In the genomic region with DNA sequence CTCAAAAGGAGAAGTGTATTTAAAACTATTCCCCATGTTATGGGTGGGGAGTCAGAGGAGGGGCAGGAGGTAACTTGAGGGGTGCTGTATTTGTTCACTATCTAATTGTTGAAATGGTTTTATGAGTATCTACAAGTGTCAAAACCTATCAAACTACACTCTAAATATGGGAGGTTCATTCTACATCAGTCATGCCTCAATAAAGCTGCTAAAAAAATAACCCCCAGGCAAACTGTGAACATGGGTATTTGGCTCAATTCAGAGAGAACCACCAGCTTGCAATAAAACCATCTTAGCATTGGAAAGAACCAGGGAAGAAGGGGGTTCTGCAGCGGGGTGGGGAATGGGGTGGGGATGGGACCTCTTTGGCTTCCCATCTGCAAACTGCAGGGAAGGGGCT, we compare ENCODE assay signal across 2 cellular contexts.
TF ChIP-seq lines count a peak whose summit lies in the region.

No MANE protein-coding gene starts in this region.

TF ChIP-seq in H1, 55 proteins besides CTCF, POLR2A, EP300 and RAD21:
- no peak for TF ChIP-seq CBX8 (IDR thresholded peaks at IDR 0.05; ENCODE audit: borderline replicate concordance, low read depth, low read length)
- no peak for TF ChIP-seq EZH2 (IDR thresholded peaks at IDR 0.05; ENCODE audit: low read depth, low read length, severe bottlenecking)
- no peak for TF ChIP-seq SIX5 (IDR thresholded peaks at IDR 0.05; ENCODE audit: low read depth, low read length)
- no peak for TF ChIP-seq BCL11A (IDR thresholded peaks at IDR 0.05; ENCODE audit: low read depth in 2 of 2, low read length in 2 of 2)
- no peak for TF ChIP-seq ASH2L (IDR thresholded peaks at IDR 0.05; ENCODE audit: low read length)
- TF ChIP-seq, protein P1, sequence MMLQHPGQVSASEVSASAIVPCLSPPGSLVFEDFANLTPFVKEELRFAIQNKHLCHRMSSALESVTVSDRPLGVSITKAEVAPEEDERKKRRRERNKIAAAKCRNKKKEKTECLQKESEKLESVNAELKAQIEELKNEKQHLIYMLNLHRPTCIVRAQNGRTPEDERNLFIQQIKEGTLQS (IDR thresholded peaks at IDR 0.05; ENCODE audit: insufficient read depth, low read depth, low read length) = no peak
- no peak for TF ChIP-seq SP1 (IDR thresholded peaks at IDR 0.05; ENCODE audit: low read depth, low read length)
- TF ChIP-seq TAF7 (optimal IDR thresholded peaks at IDR 0.05; ENCODE audit: borderline replicate concordance, low read depth, low read length) = no peak
- TF ChIP-seq NANOG (IDR thresholded peaks at IDR 0.05; ENCODE audit: insufficient read depth, low read depth, low read length, poor library complexity, severe bottlenecking) = no peak
- no peak for TF ChIP-seq CTBP2 (IDR thresholded peaks at IDR 0.05; ENCODE audit: borderline replicate concordance, insufficient read depth, insufficient read length, low read length)
- TF ChIP-seq CREB1 (IDR thresholded peaks at IDR 0.05) = no peak
- no peak for TF ChIP-seq RNF2 (IDR thresholded peaks at IDR 0.05; ENCODE audit: borderline replicate concordance, low read depth, low read length, missing control alignments, poor library complexity, severe bottlenecking)
- no peak for TF ChIP-seq GABPA (IDR thresholded peaks at IDR 0.05; ENCODE audit: borderline replicate concordance, insufficient read depth, low read length)
- no peak for TF ChIP-seq EGR1 (IDR thresholded peaks at IDR 0.05; ENCODE audit: borderline replicate concordance, low read depth, low read length)
- no peak for TF ChIP-seq SRF (IDR thresholded peaks at IDR 0.05; ENCODE audit: low read depth, low read length)
- TF ChIP-seq, protein P2, sequence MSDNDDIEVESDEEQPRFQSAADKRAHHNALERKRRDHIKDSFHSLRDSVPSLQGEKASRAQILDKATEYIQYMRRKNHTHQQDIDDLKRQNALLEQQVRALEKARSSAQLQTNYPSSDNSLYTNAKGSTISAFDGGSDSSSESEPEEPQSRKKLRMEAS (IDR thresholded peaks at IDR 0.05) = no peak

TF ChIP-seq in HEK293T, 16 proteins besides CTCF, POLR2A, EP300 and RAD21:
- TF ChIP-seq SP1 (IDR thresholded peaks at IDR 0.05) (no peak), L3MBTL2 (conservative IDR thresholded peaks at IDR 0.05) (no peak), NFRKB (IDR thresholded peaks at IDR 0.05) (no peak), BHLHE40 (IDR thresholded peaks at IDR 0.05; ENCODE audit: borderline replicate concordance) (no peak), ELF4 (IDR thresholded peaks at IDR 0.05) (no peak), HDGF (IDR thresholded peaks at IDR 0.05; ENCODE audit: borderline replicate concordance) (no peak)
- TF ChIP-seq, protein P3, sequence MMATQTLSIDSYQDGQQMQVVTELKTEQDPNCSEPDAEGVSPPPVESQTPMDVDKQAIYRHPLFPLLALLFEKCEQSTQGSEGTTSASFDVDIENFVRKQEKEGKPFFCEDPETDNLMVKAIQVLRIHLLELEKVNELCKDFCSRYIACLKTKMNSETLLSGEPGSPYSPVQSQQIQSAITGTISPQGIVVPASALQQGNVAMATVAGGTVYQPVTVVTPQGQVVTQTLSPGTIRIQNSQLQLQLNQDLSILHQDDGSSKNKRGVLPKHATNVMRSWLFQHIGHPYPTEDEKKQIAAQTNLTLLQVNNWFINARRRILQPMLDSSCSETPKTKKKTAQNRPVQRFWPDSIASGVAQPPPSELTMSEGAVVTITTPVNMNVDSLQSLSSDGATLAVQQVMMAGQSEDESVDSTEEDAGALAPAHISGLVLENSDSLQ (IDR thresholded peaks at IDR 0.05) = no peak
TF ChIP-seq in HEK293T: peak in this region for 0.
